1 cellular context compared by ENCODE assay signal in genomic region chr11:27391336-27392015, GRCh38.
TF ChIP-seq lines count a peak whose summit lies in the region.

No MANE protein-coding gene starts in this region.

TF ChIP-seq in IMR-90, 13 proteins besides CTCF, POLR2A, EP300 and RAD21 (continued from another document):
- TF ChIP-seq NFE2L2 (IDR thresholded peaks at IDR 0.05; ENCODE audit: low read depth, low read length) = no peak
- no peak for TF ChIP-seq RCOR1 (IDR thresholded peaks at IDR 0.05; ENCODE audit: insufficient replicate concordance, low read length)
- TF ChIP-seq ELK1 (IDR thresholded peaks at IDR 0.05; ENCODE audit: borderline replicate concordance, low read depth, low read length) = no peak
- TF ChIP-seq MAFK (IDR thresholded peaks at IDR 0.05; ENCODE audit: low read depth, low read length) = no peak
